12 cellular contexts compared by ENCODE assay signal in the genomic region with DNA sequence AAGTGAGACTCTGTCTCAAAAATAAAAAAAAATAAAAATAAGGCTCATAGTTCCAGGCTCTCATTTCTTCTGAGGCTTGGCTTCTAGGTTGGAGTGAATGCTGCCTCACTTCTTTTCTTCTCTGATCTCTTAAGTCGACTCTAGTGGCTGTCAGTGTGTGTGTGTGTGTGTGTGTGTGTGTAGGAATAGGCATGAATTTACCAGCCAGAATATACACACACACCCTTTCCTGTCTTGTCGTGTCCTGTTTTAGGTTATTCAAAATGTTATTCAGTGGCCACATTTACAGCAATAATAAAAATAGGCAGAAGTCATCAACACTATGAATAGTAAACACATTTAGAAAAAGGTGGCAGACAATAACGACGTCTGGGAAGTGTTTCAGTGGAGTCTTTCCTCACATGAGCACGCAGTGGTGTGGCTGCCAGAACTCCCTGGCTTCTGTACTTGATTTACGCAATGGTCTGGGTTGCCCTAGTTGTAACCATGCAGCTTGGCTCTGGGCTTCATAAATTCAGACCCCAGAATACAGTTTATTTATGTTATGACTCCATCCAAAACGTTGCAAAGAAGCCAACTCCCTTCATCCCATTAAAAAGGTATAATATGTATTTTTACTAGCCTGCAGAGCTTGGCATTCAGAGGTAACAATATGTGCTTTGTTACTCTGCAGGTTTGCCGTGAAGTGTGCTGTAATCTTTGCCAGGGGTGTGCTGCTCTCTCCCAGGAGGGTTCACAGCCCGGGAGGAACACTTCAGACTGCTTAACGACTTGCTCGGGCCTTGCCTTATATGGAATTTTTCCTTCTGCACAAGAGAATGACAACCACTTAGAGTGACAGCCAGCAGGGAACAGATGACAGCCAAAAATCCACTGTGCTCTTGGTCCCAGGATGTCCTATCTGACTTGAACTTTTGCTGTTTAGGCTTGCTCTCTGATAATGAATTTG. TPM values are rescaled to one million over a fixed set of nuclear protein-coding genes. Genes with fewer than 3 reads are reported as not detected.
A peak's percentile ranks its signal among the peaks of the same experiment; 100 is the strongest.
DNase-seq lines count a peak whose midpoint lies in the region; ATAC-seq and TF ChIP-seq lines count a peak whose summit lies in the region.
"Had no signal": no experiment of that assay in that cellular context is flagged by ENCODE, and none has a peak within 500 bp of the region (broad histone marks: within the 10 kb centered on the region; RNA-seq: fewer than 3 reads in every experiment).

No MANE protein-coding gene starts in this region.

- TF ChIP-seq POLR2A in Peyer's patch (IDR thresholded peaks at IDR 0.05), result no peak

- H3K4me3 ChIP-seq in Peyer's patch, result no peak overlapping the region

- no peaks in the 10 kb centered on the region for H3K9me3 ChIP-seq in Peyer's patch

- H3K27me3 ChIP-seq in Peyer's patch, result no peaks in the 10 kb centered on the region

- DNase-seq in ELF-1 (ENCODE audit: low read depth, low spot score) (peak; percentile 54), NCI-H524 treated with DMSO at 0.1 percent for 48 hours (lab: John Stamatoyannopoulos, UW) (peak; percentile 41), globus pallidus (ENCODE audit: low spot score) (peak; percentile 22), osteocyte (ENCODE audit: extremely low spot score, unreplicated experiment) (no peak), mesenteric fat pad (ENCODE audit: low spot score) (no peak), Peyer's patch (no peak), kidney tubule cell (ENCODE audit: low spot score) (no peak)
- DNase-seq: activated T-cell treated with anti-CD3 and anti-CD28 coated beads, Interleukin-2, amount 50 U/mL, for 72 hours; erythroblast had no signal

- peak overlapping the region; percentile 54 for H3K27ac Mint-ChIP-seq in osteocyte (ENCODE audit: unreplicated experiment)
- H3K27ac Mint-ChIP-seq: activated T-cell treated with anti-CD3 and anti-CD28 coated beads, Interleukin-2, amount 50 U/mL, for 72 hours; stimulated activated memory B cell treated with anti-CD40 and anti-IgM and Interleukin-4, amounts not matched to agents 10 μg/mL and 1 μg/mL and 100 μg/mL, for 72 hours had no signal

- no peak for TF ChIP-seq CTCF in osteocyte (IDR thresholded peaks at IDR 0.05)
- TF ChIP-seq CTCF in Peyer's patch (IDR thresholded peaks at IDR 0.05), result no peak

- no peaks in the 10 kb centered on the region for H3K9me3 Mint-ChIP-seq in osteocyte (ENCODE audit: unreplicated experiment)
- H3K9me3 Mint-ChIP-seq: stimulated activated memory B cell treated with anti-CD40 and anti-IgM and Interleukin-4, amounts not matched to agents 10 μg/mL and 1 μg/mL and 100 μg/mL, for 72 hours had no signal

- no peaks in the 10 kb centered on the region for H3K27me3 Mint-ChIP-seq in osteocyte (ENCODE audit: unreplicated experiment)

- H3K27ac ChIP-seq in Peyer's patch, result peak overlapping the region in 1 of 4 donors; percentile 3
- H3K27ac ChIP-seq: HL-60 had no signal

- no peak for ATAC-seq in GM21367 (IDR thresholded peaks at IDR 0.05; ENCODE audit: unreplicated experiment)
- ATAC-seq: activated T-cell treated with anti-CD3 and anti-CD28 coated beads, Interleukin-2, amount 50 U/mL, for 72 hours; stimulated activated memory B cell treated with anti-CD40 and anti-IgM and Interleukin-4, amounts not matched to agents 10 μg/mL and 1 μg/mL and 100 μg/mL, for 72 hours had no signal

- H3K36me3 Mint-ChIP-seq in osteocyte (ENCODE audit: unreplicated experiment), result no peaks in the 10 kb centered on the region
- H3K36me3 Mint-ChIP-seq: stimulated activated memory B cell treated with anti-CD40 and anti-IgM and Interleukin-4, amounts not matched to agents 10 μg/mL and 1 μg/mL and 100 μg/mL, for 72 hours had no signal

- H3K4me1 ChIP-seq in Peyer's patch, result no peaks in the 10 kb centered on the region

- peak overlapping the region; percentile 42 for H3K4me3 Mint-ChIP-seq in osteocyte (ENCODE audit: unreplicated experiment)
- H3K4me3 Mint-ChIP-seq: activated T-cell treated with anti-CD3 and anti-CD28 coated beads, Interleukin-2, amount 50 U/mL, for 72 hours; stimulated activated memory B cell treated with anti-CD40 and anti-IgM and Interleukin-4, amounts not matched to agents 10 μg/mL and 1 μg/mL and 100 μg/mL, for 72 hours had no signal

- no peaks in the 10 kb centered on the region for H3K36me3 ChIP-seq in Peyer's patch

- H3K4me1 Mint-ChIP-seq in osteocyte (ENCODE audit: unreplicated experiment), result peaks cover 51% of the 10 kb centered on the region
- H3K4me1 Mint-ChIP-seq: stimulated activated memory B cell treated with anti-CD40 and anti-IgM and Interleukin-4, amounts not matched to agents 10 μg/mL and 1 μg/mL and 100 μg/mL, for 72 hours had no signal

RNA-seq across cellular contexts. Expression of gene PALM2AKAP2, which starts 34.4 kb away (rescaled TPM):
- 24.2 and 25.3 TPM in 2 replicates for total RNA-seq in osteocyte
- total RNA-seq in mesenteric fat pad, result 120 TPM
- 1 to 10 TPM in 2 of 4 donors, not detected in 2; 1.9 to 3.3 TPM for total RNA-seq in Peyer's patch

Comparison
In these comparisons a context has a peak if more than half of its experiments do, and no peak if none do; other contexts are left out.
1. DNase-seq: peak in ELF-1 (single experiment), NCI-H524 treated with DMSO at 0.1 percent for 48 hours (single experiment) and globus pallidus (single experiment); none in osteocyte (single experiment), mesenteric fat pad (single experiment), Peyer's patch (0 of 3) and kidney tubule cell (single experiment).